ENCODE assay signal across 8 cellular contexts in the genomic region with DNA sequence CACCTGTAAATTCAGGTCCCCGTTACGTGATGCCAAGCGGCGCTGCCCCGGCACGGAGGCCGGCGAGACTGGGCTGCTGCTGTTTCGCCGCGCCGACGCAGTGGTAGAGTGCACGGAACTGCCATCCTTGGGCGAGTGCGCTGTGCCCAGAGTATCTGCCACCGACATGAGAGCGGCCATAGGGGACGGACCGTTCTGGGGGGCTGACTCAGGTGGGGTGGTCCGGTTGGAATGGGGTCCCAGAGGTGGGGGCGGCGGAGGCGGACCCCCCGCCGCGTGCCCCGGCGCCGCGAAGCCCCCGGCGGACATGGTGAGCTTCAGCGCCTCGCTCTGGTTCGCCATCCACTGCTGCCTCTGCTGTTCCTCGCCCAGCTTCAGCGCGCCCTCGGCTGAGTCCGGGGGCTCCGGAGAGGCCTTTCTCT. TPM values are rescaled to one million over a fixed set of nuclear protein-coding genes. Genes with fewer than 3 reads are reported as not detected.
A peak's percentile ranks its signal among the peaks of the same experiment; 100 is the strongest.
DNase-seq lines count a peak whose midpoint lies in the region; ATAC-seq, FAIRE-seq and TF ChIP-seq lines count a peak whose summit lies in the region.

No MANE protein-coding gene starts in this region.

- ATAC-seq in A549 (peak in 1 of 2 experiments; percentile 6; a peak in 2 of 6 replicates), GM19351 (IDR thresholded peaks at IDR 0.05; ENCODE audit: unreplicated experiment) (no peak)
- ATAC-seq in central memory CD8-positive, alpha-beta T cell (replicated peaks; ENCODE audit: extremely low read depth, poor library complexity, severe bottlenecking): no peak

- H3K4me1 Mint-ChIP-seq in central memory CD8-positive, alpha-beta T cell: peaks cover 33% of the 10 kb centered on the region
- H3K4me1 Mint-ChIP-seq in mesothelial cell of epicardium: peaks cover 52% of the 10 kb centered on the region

- DNase-seq in A549 (ENCODE audit: low read depth in 1 of 2, low spot score in 1 of 2): peak in 1 of 2 experiments; percentile 50
- DNase-seq in central memory CD8-positive, alpha-beta T cell (ENCODE audit: low spot score in 2 of 2): no peak
- no peak for DNase-seq in mesothelial cell of epicardium (ENCODE audit: low spot score in 2 of 2, unreplicated experiment in 2 of 2)
- no peak for DNase-seq in cortex of kidney (lab: John Stamatoyannopoulos, UW)
- DNase-seq in activated effector memory CD4-positive, alpha-beta T cell treated with anti-CD3 and anti-CD28 coated beads, Interleukin-2, amount 50 U/mL, for 16 hours: no peak
- no peak for DNase-seq in KG1 (lab: John Stamatoyannopoulos, UW)

- H3K4me3 ChIP-seq in A549 (peak overlapping the region; percentile 78), HEK293 (ENCODE audit: low read depth, low read length) (peak overlapping the region; percentile 85)

- H3K27ac Mint-ChIP-seq in central memory CD8-positive, alpha-beta T cell (ENCODE audit: low read depth): no peak overlapping the region
- peak overlapping the region; percentile 92 for H3K27ac Mint-ChIP-seq in mesothelial cell of epicardium

- TF ChIP-seq CTCF in A549 (IDR thresholded peaks at IDR 0.05) (no peak), HEK293 (tag by site-specific recombination; IDR thresholded peaks at IDR 0.05) (no peak), mesothelial cell of epicardium (IDR thresholded peaks at IDR 0.05; ENCODE audit: unreplicated experiment) (no peak)

- peak overlapping the region; percentile 98 for H3K4me2 ChIP-seq in A549

- no peaks in the 10 kb centered on the region for H3K27me3 Mint-ChIP-seq in central memory CD8-positive, alpha-beta T cell
- H3K27me3 Mint-ChIP-seq in mesothelial cell of epicardium (ENCODE audit: low read depth): no peaks in the 10 kb centered on the region

- TF ChIP-seq POLR2A in A549 (IDR thresholded peaks at IDR 0.05; ENCODE audit: low read length): no peak

- CTCF ChIA-PET in A549 (lab: Yijun Ruan, JAX) (interaction anchor here (0.9 to 28.2 kb wide), 18 partner anchors 11 to 151 kb away, joined by 3 to 481 read pairs (median 10); no protein-coding TSS in a partner anchor), HEK293 (lab: Yijun Ruan, JAX) (no interaction called here)

- H3K4me1 ChIP-seq in A549: peaks cover 48% of the 10 kb centered on the region
- peaks cover 18% of the 10 kb centered on the region for H3K4me1 ChIP-seq in HEK293 (ENCODE audit: control insufficient read depth, insufficient read depth, low read length)

- H3K4me3 Mint-ChIP-seq in central memory CD8-positive, alpha-beta T cell: peak overlapping the region; percentile 61
- H3K4me3 Mint-ChIP-seq in mesothelial cell of epicardium: peak overlapping the region; percentile 88

- TF ChIP-seq EP300 in A549 (IDR thresholded peaks at IDR 0.05): no peak

- H3K36me3 ChIP-seq in HEK293 (ENCODE audit: control insufficient read depth in 2 of 2, insufficient read depth in 1 of 2, low read length in 2 of 2): peaks cover 7 to 24% of the 10 kb centered on the region in 2 experiments

- POLR2A ChIA-PET in A549 (lab: Yijun Ruan, JAX) (interaction anchor here (1.5 to 8.4 kb wide), 8 partner anchors 8 to 107 kb away, joined by 5 to 78 read pairs (median 19); no protein-coding TSS in a partner anchor), HEK293 (lab: Yijun Ruan, JAX) (interaction anchor here (0.7 to 4.5 kb wide), 3 partner anchors 15 to 72 kb away, joined by 3 to 42 read pairs (median 4); no protein-coding TSS in a partner anchor)

- peaks cover 26% of the 10 kb centered on the region for H3K36me3 Mint-ChIP-seq in central memory CD8-positive, alpha-beta T cell (ENCODE audit: insufficient read depth)
- H3K36me3 Mint-ChIP-seq in mesothelial cell of epicardium: peaks cover 13% of the 10 kb centered on the region

- H3K9me3 Mint-ChIP-seq in central memory CD8-positive, alpha-beta T cell: no peaks in the 10 kb centered on the region
- no peaks in the 10 kb centered on the region for H3K9me3 Mint-ChIP-seq in mesothelial cell of epicardium

- FAIRE-seq in A549 (lab: Jason Lieb, UNC): no peak

- WGBS in A549 (ENCODE audit: missing lambda C conversion rate): under 1% methylated on average over 23 of the region's 42 CpGs

- peak overlapping the region; percentile 95 to 99 for H3K27ac ChIP-seq in A549
- peak overlapping the region; percentile 100 for H3K27ac ChIP-seq in HEK293 (ENCODE audit: extremely low read depth, low read depth, low read length)

- H3K9me3 ChIP-seq in A549 (no peaks in the 10 kb centered on the region), HEK293 (ENCODE audit: control insufficient read depth, insufficient read depth, low read depth, low read length) (no peaks in the 10 kb centered on the region)

- TF ChIP-seq RAD21 in A549 (conservative IDR thresholded peaks at IDR 0.05 in 1 of 2, IDR thresholded peaks at IDR 0.05 in 1 of 2): no peak

TF ChIP-seq in A549, 52 proteins besides CTCF, POLR2A, EP300 and RAD21:
- no peak for TF ChIP-seq HDAC2 (IDR thresholded peaks at IDR 0.05)
- peak; percentile 59; the same call in 1 of the 2 replicates for TF ChIP-seq RNF2 (IDR thresholded peaks at IDR 0.05; ENCODE audit: borderline replicate concordance, low read depth)

TF ChIP-seq in HEK293, 187 proteins besides CTCF, POLR2A, EP300 and RAD21:
- TF ChIP-seq, protein P1, sequence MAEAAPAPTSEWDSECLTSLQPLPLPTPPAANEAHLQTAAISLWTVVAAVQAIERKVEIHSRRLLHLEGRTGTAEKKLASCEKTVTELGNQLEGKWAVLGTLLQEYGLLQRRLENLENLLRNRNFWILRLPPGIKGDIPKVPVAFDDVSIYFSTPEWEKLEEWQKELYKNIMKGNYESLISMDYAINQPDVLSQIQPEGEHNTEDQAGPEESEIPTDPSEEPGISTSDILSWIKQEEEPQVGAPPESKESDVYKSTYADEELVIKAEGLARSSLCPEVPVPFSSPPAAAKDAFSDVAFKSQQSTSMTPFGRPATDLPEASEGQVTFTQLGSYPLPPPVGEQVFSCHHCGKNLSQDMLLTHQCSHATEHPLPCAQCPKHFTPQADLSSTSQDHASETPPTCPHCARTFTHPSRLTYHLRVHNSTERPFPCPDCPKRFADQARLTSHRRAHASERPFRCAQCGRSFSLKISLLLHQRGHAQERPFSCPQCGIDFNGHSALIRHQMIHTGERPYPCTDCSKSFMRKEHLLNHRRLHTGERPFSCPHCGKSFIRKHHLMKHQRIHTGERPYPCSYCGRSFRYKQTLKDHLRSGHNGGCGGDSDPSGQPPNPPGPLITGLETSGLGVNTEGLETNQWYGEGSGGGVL (tag by site-specific recombination; IDR thresholded peaks at IDR 0.05): no peak
- TF ChIP-seq ZNF626 (tag by site-specific recombination; IDR thresholded peaks at IDR 0.05) (no peak), ZNF600 (tag by site-specific recombination; IDR thresholded peaks at IDR 0.05) (peak; percentile 56), ZNF211 (tag by site-specific recombination; IDR thresholded peaks at IDR 0.05; ENCODE audit: low read depth) (no peak), KLF16 (tag by site-specific recombination; IDR thresholded peaks at IDR 0.05) (no peak), HOXA7 (CRISPR knock-in tag; IDR thresholded peaks at IDR 0.05; ENCODE audit: borderline replicate concordance) (no peak), ZNF391 (tag by site-specific recombination; IDR thresholded peaks at IDR 0.05; ENCODE audit: borderline replicate concordance, low read depth) (no peak)

RNA-seq across cellular contexts. Expression of gene IRF2BPL, which starts 2.8 kb away (rescaled TPM):
- polyA plus RNA-seq in A549 (2011; rRNA removed): 12.5 and 18.1 TPM in 2 replicates
- polyA plus RNA-seq in A549 (2012; cell fraction: cytosol; rRNA removed): 15.1 and 25.7 TPM in 2 replicates
- 25.5 and 31.5 TPM in 2 replicates for polyA plus RNA-seq in A549 (2012; cell fraction: nucleus; rRNA removed)
- 20.1 to 31.0 TPM (median 28.3 TPM) in 3 replicates for polyA plus RNA-seq in A549 (2017; fragmentation: RNase III; extraction: RNeasy Plus Mini Kit Qiagen cat#74134 plus additional on column Dnase treatment)
- polyA minus RNA-seq in A549 (2011; rRNA and poly(A)+ RNA removed): 11.5 and 15.0 TPM in 2 replicates
- total RNA-seq in mesothelial cell of epicardium: 126 to 131 TPM (median 128 TPM) in 3 replicates
